14 cellular contexts compared by ENCODE assay signal in the genomic region with DNA sequence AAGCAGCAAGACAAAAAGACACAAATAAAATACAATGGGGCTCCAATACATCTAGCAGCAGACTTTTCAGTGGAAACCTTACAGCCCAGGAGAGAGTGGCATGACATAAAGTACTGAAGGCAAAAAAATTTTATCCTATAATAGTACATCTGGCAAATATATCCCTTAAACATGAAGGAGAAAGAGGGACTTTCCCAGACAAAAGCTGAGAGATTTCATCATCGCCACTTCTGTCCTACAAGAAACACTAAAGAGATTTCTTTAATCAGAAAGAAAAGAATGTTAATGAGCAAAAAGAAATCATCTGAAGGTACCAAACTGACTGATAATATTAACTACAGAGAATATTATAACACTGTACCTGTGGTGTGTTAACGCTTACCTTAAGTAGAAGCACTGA.
"Had no signal": no experiment of that assay in that cellular context is flagged by ENCODE, and none has a peak within 500 bp of the region (broad histone marks: within the 10 kb centered on the region; RNA-seq: fewer than 3 reads in every experiment).

No MANE protein-coding gene starts in this region.

- H3K27me3 Mint-ChIP-seq: activated CD4-positive, alpha-beta T cell treated with anti-CD3 and anti-CD28 coated beads, Interleukin-2, amount 10 ng/mL, durations not matched to agents 7 days and 5 days; T-helper 17 cell had no signal

- DNase-seq: activated CD4-positive, alpha-beta T cell treated with anti-CD3 and anti-CD28 coated beads, Interleukin-2, amount 10 ng/mL, durations not matched to agents 7 days and 5 days; activated T-cell treated with anti-CD3 and anti-CD28 coated beads, Interleukin-2, amount 50 U/mL, for 4 hours; amygdala; brain microvascular endothelial cell; hypothalamus; retina; stimulated activated CD4-positive, alpha-beta T cell treated with anti-CD3 and anti-CD28 coated beads, Interleukin-15, amount 100 ng/mL, for 24 hours; stimulated activated CD4-positive, alpha-beta T cell treated with anti-CD3 and anti-CD28 coated beads, Interleukin-4, amount 100 ng/mL, for 4 hours; T-helper 17 cell; tibial artery; uterus had no signal

- H3K4me3 ChIP-seq: tibial artery, uterus had no signal

- FAIRE-seq: endothelial cell of umbilical vein had no signal

- ATAC-seq: activated T-cell treated with anti-CD3 and anti-CD28 coated beads, Interleukin-2, amount 50 U/mL, for 4 hours; T-helper 17 cell; WTC11 had no signal

- H3K4me3 Mint-ChIP-seq: activated CD4-positive, alpha-beta T cell treated with anti-CD3 and anti-CD28 coated beads, Interleukin-2, amount 10 ng/mL, durations not matched to agents 7 days and 5 days; activated T-cell treated with anti-CD3 and anti-CD28 coated beads, Interleukin-2, amount 50 U/mL, for 4 hours; T-helper 17 cell; WTC11 had no signal

- H3K9me3 ChIP-seq: neutrophil, uterus had no signal

- H3K27ac Mint-ChIP-seq: T-helper 17 cell, WTC11 had no signal

- H3K36me3 ChIP-seq: uterus had no signal

- H3K4me1 ChIP-seq: uterus had no signal

- H3K27me3 ChIP-seq: brain microvascular endothelial cell, neutrophil, tibial artery, uterus had no signal

- H3K27ac ChIP-seq: brain microvascular endothelial cell, neutrophil, tibial artery, uterus had no signal
